Comparison of ENCODE assay signal across 8 cellular contexts in genomic region chr19:55648657-55649578, GRCh38. TPM values are rescaled to one million over a fixed set of nuclear protein-coding genes. Genes with fewer than 3 reads are reported as not detected.
DNase-seq lines count a peak whose midpoint lies in the region; ATAC-seq, FAIRE-seq and TF ChIP-seq lines count a peak whose summit lies in the region.

No MANE protein-coding gene starts in this region.

- peak overlapping the region; percentile 95 for H3K4me3 ChIP-seq in PC-3 (ENCODE audit: low read length)
- H3K4me3 ChIP-seq in neutrophil (ENCODE audit: low read depth in 1 of 2, low read length in 1 of 2): peak overlapping the region; percentile 52 to 54

- TF ChIP-seq CTCF in CD4-positive, alpha-beta T cell (IDR thresholded peaks at IDR 0.05): no peak
- no peak for TF ChIP-seq CTCF in PC-3 (conservative IDR thresholded peaks at IDR 0.05; ENCODE audit: low read depth, low read length)
- no peak for TF ChIP-seq CTCF in endothelial cell (IDR thresholded peaks at IDR 0.05; ENCODE audit: unreplicated experiment)
- no peak for TF ChIP-seq CTCF in neutrophil (IDR thresholded peaks at IDR 0.05)

- peak overlapping the region; percentile 86 for H2AFZ ChIP-seq in PC-3 (ENCODE audit: low read length)

- no TSS peak for BruUV-seq in PC-3 (replicated peaks; lab: Mats Ljungman, UMichigan)

- POLR2A ChIA-PET in CD4-positive, alpha-beta T cell (lab: Charles Lee): interaction anchor here (0.9 to 2.0 kb wide), 2 partner anchors 9 to 15 kb away, joined by 3 to 14 read pairs; no protein-coding TSS in a partner anchor
- POLR2A ChIA-PET in PC-3 (lab: Charles Lee; ENCODE audit: unreplicated experiment): no interaction called here

- H3K9me3 Mint-ChIP-seq in CD4-positive, alpha-beta T cell: no peaks in the 10 kb centered on the region
- H3K9me3 Mint-ChIP-seq in endothelial cell (ENCODE audit: unreplicated experiment): no peaks in the 10 kb centered on the region

- H3K9me3 ChIP-seq in CD4-positive, alpha-beta T cell (ENCODE audit: control insufficient read depth, low read length): no peaks in the 10 kb centered on the region
- H3K9me3 ChIP-seq in PC-3 (ENCODE audit: low read length) (no peaks in the 10 kb centered on the region), neutrophil (no peaks in the 10 kb centered on the region)

- peaks cover 33% of the 10 kb centered on the region for H3K4me1 Mint-ChIP-seq in CD4-positive, alpha-beta T cell (ENCODE audit: low read depth)
- H3K4me1 Mint-ChIP-seq in endothelial cell (ENCODE audit: unreplicated experiment): peaks cover 15% of the 10 kb centered on the region

- peaks cover 30% of the 10 kb centered on the region for H3K79me2 ChIP-seq in PC-3 (ENCODE audit: low read length)

- 0 out of 2 replicates have a peak, but pooled peaks cover 4% of the 10 kb centered on the region for H4K20me1 ChIP-seq in PC-3 (ENCODE audit: low read length)

- H3K36me3 ChIP-seq in PC-3 (ENCODE audit: low read depth, low read length) (peaks cover 14% of the 10 kb centered on the region), neutrophil (peaks cover 14% of the 10 kb centered on the region)

- intact Hi-C loops in CD4-positive, alpha-beta T cell (cut with DNase I, micrococcal nuclease): loop anchor here in 1 of 2 experiments (5.0 kb wide), 1 partner anchor 33 kb away; no protein-coding TSS in a partner anchor
- intact Hi-C loops in PC-3 (cut with micrococcal nuclease): no loop called here

- H3K4me1 ChIP-seq in PC-3 (ENCODE audit: insufficient read depth, low read length) (peaks cover 28% of the 10 kb centered on the region), neutrophil (ENCODE audit: control insufficient read depth in 1 of 2, insufficient read depth in 1 of 2, low read depth in 1 of 2, low read length in 1 of 2) (peaks cover 31 to 39% of the 10 kb centered on the region in 2 experiments)

- peak overlapping the region; percentile 98 for H3K4me2 ChIP-seq in PC-3 (ENCODE audit: low read length)

- H3K36me3 Mint-ChIP-seq in CD4-positive, alpha-beta T cell (ENCODE audit: low read depth): peaks cover 11% of the 10 kb centered on the region
- peaks cover 12% of the 10 kb centered on the region for H3K36me3 Mint-ChIP-seq in endothelial cell (ENCODE audit: low read depth, unreplicated experiment)

- H3K27ac Mint-ChIP-seq in CD4-positive, alpha-beta T cell: peak overlapping the region; percentile 17
- no peak overlapping the region for H3K27ac Mint-ChIP-seq in endothelial cell (ENCODE audit: unreplicated experiment)

- CTCF ChIA-PET in CD4-positive, alpha-beta T cell (lab: Charles Lee): interaction anchor here (1.8 to 2.5 kb wide), 2 partner anchors 16 to 43 kb away, joined by 4 to 12 read pairs; partner anchors contain the start of gene ZNF865
- CTCF ChIA-PET in PC-3 (lab: Charles Lee): no interaction called here

- no peak overlapping the region for H3K27ac ChIP-seq in CD4-positive, alpha-beta T cell (ENCODE audit: low read depth, low read length)
- H3K27ac ChIP-seq in PC-3 (ENCODE audit: low read length) (no peak overlapping the region), neutrophil (no peak overlapping the region)

- H3K4me3 Mint-ChIP-seq in CD4-positive, alpha-beta T cell: peak overlapping the region; percentile 85
- peak overlapping the region; percentile 88 for H3K4me3 Mint-ChIP-seq in endothelial cell (ENCODE audit: unreplicated experiment)

- H3F3A ChIP-seq in PC-3 (ENCODE audit: low read length, unreplicated experiment): peaks cover 5% of the 10 kb centered on the region

- H3K27me3 ChIP-seq in CD4-positive, alpha-beta T cell (ENCODE audit: control insufficient read depth, insufficient read depth, low read length): no peaks in the 10 kb centered on the region
- H3K27me3 ChIP-seq in PC-3 (ENCODE audit: low read length) (no peaks in the 10 kb centered on the region), neutrophil (peaks cover 24% of the 10 kb centered on the region)

- no peaks in the 10 kb centered on the region for H3K9me2 ChIP-seq in PC-3 (replicated peaks; ENCODE audit: low read length)

- no peaks in the 10 kb centered on the region for H3K27me3 Mint-ChIP-seq in CD4-positive, alpha-beta T cell
- H3K27me3 Mint-ChIP-seq in endothelial cell (ENCODE audit: unreplicated experiment): peaks cover 32% of the 10 kb centered on the region

- no peak for DNase-seq in CD4-positive, alpha-beta T cell
- DNase-seq in PC-3 (no peak), endothelial cell (ENCODE audit: low spot score) (no peak), frontal cortex (ENCODE audit: low spot score in 2 of 2) (no peak), NCI-H146 (lab: John Stamatoyannopoulos, UW) (no peak), UCSD-AML1 (lab: John Stamatoyannopoulos, UW; ENCODE audit: unreplicated experiment) (no peak)
- no peak for DNase-seq in stimulated activated naive CD4-positive, alpha-beta T cell (lab: John Stamatoyannopoulos, UW)

- FAIRE-seq in frontal cortex (lab: Jason Lieb, UNC): no peak

- ATAC-seq in CD4-positive, alpha-beta T cell (ENCODE audit: poor library complexity): no peak
- no peak for ATAC-seq in PC-3

- peak overlapping the region; percentile 86 for H3K9ac ChIP-seq in PC-3 (ENCODE audit: low read length)

RNA-seq across cellular contexts. Expression of gene CCDC106, which starts 0.9 kb away (rescaled TPM):
- total RNA-seq in CD4-positive, alpha-beta T cell: 1 to 10 TPM; 1.7 to 1.8 TPM
- total RNA-seq in PC-3 (2014; rRNA removed) (36.0 and 41.4 TPM in 2 replicates), endothelial cell (ENCODE audit: unreplicated experiment) (20.1 TPM), frontal cortex (9.4 TPM)

RNA-seq across cellular contexts. Expression of gene ZNF581, which starts 5.5 kb away (rescaled TPM):
- 10 to 100 TPM; 23.1 to 24.7 TPM for total RNA-seq in CD4-positive, alpha-beta T cell
- total RNA-seq in PC-3 (2014; rRNA removed) (25.6 and 37.5 TPM in 2 replicates), endothelial cell (ENCODE audit: unreplicated experiment) (47.2 TPM), frontal cortex (6.5 TPM)

RNA-seq across cellular contexts. Expression of gene U2AF2, which starts 5.9 kb away (rescaled TPM):
- total RNA-seq in CD4-positive, alpha-beta T cell: 100 to 1,000 TPM; 209 to 212 TPM
- total RNA-seq in PC-3 (2014; rRNA removed) (343 and 360 TPM in 2 replicates), endothelial cell (ENCODE audit: unreplicated experiment) (219 TPM), frontal cortex (70.1 TPM)

RNA-seq across cellular contexts. Expression of gene ZNF580, which starts 8.1 kb away (rescaled TPM):
- 10 to 100 TPM; 45.2 to 46.6 TPM for total RNA-seq in CD4-positive, alpha-beta T cell
- total RNA-seq in PC-3 (2014; rRNA removed) (15.2 and 23.9 TPM in 2 replicates), endothelial cell (ENCODE audit: unreplicated experiment) (34.0 TPM), frontal cortex (2.4 TPM)

RNA-seq across cellular contexts. Expression of gene ZNF784, which starts 24.6 kb away (rescaled TPM):
- total RNA-seq in CD4-positive, alpha-beta T cell: 10 to 100 TPM; 11.2 to 11.8 TPM
- total RNA-seq in PC-3 (2014; rRNA removed) (9.0 and 18.0 TPM in 2 replicates), endothelial cell (ENCODE audit: unreplicated experiment) (6.8 TPM), frontal cortex (4.5 TPM)
